14 cellular contexts compared by ENCODE assay signal in the genomic region with DNA sequence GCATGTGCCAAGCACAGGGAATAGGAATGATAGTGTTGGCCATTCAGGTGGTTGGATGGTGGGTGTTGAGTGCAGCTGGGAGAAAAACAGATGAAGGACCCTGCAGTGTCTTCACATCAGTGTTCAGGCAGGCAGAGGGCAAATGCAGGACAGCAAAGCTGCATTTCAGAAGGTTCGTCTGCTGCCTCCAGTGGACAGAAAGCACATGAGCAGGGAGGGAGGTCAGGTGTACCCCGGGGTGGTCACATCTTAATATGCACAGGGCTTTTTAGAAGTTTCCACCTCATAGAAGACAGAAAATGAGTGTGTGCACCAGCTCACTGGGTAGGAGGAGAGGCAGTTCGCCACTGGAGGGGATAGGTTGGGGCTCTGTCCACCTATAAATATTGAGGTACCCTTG.
DNase-seq lines count a peak whose midpoint lies in the region; ATAC-seq and TF ChIP-seq lines count a peak whose summit lies in the region.
"Had no signal": no experiment of that assay in that cellular context is flagged by ENCODE, and none has a peak within 500 bp of the region (broad histone marks: within the 10 kb centered on the region; RNA-seq: fewer than 3 reads in every experiment).

No MANE protein-coding gene starts in this region.

- H3K4me3 ChIP-seq in astrocyte of the cerebellum (ENCODE audit: low read depth, low read length) (no peak overlapping the region), retinal pigment epithelial cell (ENCODE audit: low read length) (no peak overlapping the region)
- H3K4me3 ChIP-seq: HAP-1, lung had no signal

- ATAC-seq in Right ventricle myocardium superior (ENCODE audit: poor library complexity) = no peak
- ATAC-seq in HG03196 (IDR thresholded peaks at IDR 0.05; ENCODE audit: unreplicated experiment) = no peak
- ATAC-seq: naive thymus-derived CD4-positive, alpha-beta T cell had no signal

- in situ Hi-C loops in astrocyte of the cerebellum (cut with HindIII; ENCODE audit: low sequenced_read_pairs) = no loop called here

- peak; percentile 21 for TF ChIP-seq CTCF in astrocyte of the cerebellum (IDR thresholded peaks at IDR 0.05; ENCODE audit: low read depth, low read length, missing control alignments)
- peak; percentile 41 for TF ChIP-seq CTCF in retinal pigment epithelial cell (conservative IDR thresholded peaks at IDR 0.05; ENCODE audit: low read depth, low read length)

- DNase-seq in DMS53 (lab: John Stamatoyannopoulos, UW) (peak; percentile 10), DMS53 treated with DMSO at 0.1 percent for 48 hours (lab: John Stamatoyannopoulos, UW; ENCODE audit: unreplicated experiment) (no peak), HuH-7 (ENCODE audit: low spot score) (peak; percentile 11), astrocyte of the cerebellum (ENCODE audit: low read depth) (no peak), retinal pigment epithelial cell (ENCODE audit: low read depth) (no peak), Right ventricle myocardium superior (no peak), COLO668 (lab: John Stamatoyannopoulos, UW; ENCODE audit: unreplicated experiment) (no peak)
- DNase-seq: activated CD4-positive, CD25-positive, alpha-beta regulatory T cell; CD8-positive, alpha-beta memory T cell; naive thymus-derived CD4-positive, alpha-beta T cell; NCI-H1694 had no signal

- intact Hi-C loops in Right ventricle myocardium superior (cut with DNase I) = no loop called here

Comparison
In these comparisons a context has a peak if more than half of its experiments do, and no peak if none do; other contexts are left out.
1. DNase-seq: peak in DMS53 (single experiment) and HuH-7 (single experiment); none in DMS53 treated with DMSO at 0.1 percent for 48 hours (single experiment), astrocyte of the cerebellum (single experiment), retinal pigment epithelial cell (single experiment), Right ventricle myocardium superior (single experiment) and COLO668 (single experiment).